ENCODE assay signal across 8 cellular contexts in the genomic region with DNA sequence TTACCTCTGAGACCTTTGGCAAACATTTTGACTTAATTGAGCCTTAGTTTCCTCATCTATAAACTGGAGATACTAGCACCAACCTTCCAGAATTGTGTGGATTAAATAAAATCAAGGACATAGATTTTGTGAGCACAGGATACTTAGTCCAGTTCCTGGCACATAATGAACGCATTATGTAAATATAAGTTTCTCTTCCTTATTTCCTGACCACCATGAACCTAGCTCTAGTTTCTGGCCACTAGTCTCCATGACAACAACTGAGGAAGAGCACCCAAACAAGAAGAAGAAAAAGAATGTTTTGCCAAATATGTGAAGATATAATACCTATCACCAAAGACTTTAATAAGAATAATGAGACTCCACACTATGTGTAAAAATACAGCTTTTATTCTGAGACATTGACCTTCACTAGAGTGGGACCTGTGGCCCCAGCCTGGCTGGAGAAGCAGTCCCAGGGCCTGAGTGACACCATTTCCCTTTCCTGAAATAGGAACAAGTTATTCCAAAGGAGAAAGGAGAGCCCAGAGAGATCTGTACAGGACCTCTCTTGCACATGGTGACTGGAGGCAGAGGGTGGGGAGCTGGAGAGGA. TPM values are rescaled to one million over a fixed set of nuclear protein-coding genes. Genes with fewer than 3 reads are reported as not detected.
DNase-seq lines count a peak whose midpoint lies in the region; ATAC-seq, FAIRE-seq and TF ChIP-seq lines count a peak whose summit lies in the region.

No MANE protein-coding gene starts in this region.

- no peak for TF ChIP-seq POLR2A in H1 (IDR thresholded peaks at IDR 0.05; ENCODE audit: control extremely low read depth in 1 of 2, low read depth in 2 of 2, low read length in 2 of 2)
- TF ChIP-seq POLR2A in ovary (IDR thresholded peaks at IDR 0.05) = no peak

- H3K27ac ChIP-seq in H1 (ENCODE audit: low read depth, low read length) = peak overlapping the region; percentile 97
- peak overlapping the region in 1 of 2 donors; percentile 92 for H3K27ac ChIP-seq in ovary

- peaks cover 0 to 20% of the 10 kb centered on the region in 2 experiments; a peak in 2 of 4 replicates for H3K79me2 ChIP-seq in H1 (ENCODE audit: control insufficient read depth in 1 of 2, insufficient read depth in 2 of 2, low read length in 2 of 2)

- CTCF ChIA-PET in GM10248 (lab: Yijun Ruan, JAX) = interaction anchor here (1.2 to 4.4 kb wide), 12 partner anchors 8 to 146 kb away, joined by 3 to 34 read pairs (median 6); a partner anchor contains a TSS
- CTCF ChIA-PET in H1 (lab: Charles Lee; ENCODE audit: partially characterized antibody) = interaction anchor here (0.7 to 4.1 kb wide), 11 partner anchors 8 to 243 kb away, joined by 3 to 26 read pairs (median 5); a partner anchor contains a TSS

- no peak overlapping the region for H2AFZ ChIP-seq in H1 (ENCODE audit: low read length)

- TF ChIP-seq EP300 in H1 (IDR thresholded peaks at IDR 0.05; ENCODE audit: borderline replicate concordance in 1 of 2, low read depth in 2 of 2, low read length in 2 of 2) = no peak
- TF ChIP-seq EP300 in ovary (IDR thresholded peaks at IDR 0.05) = no peak

- 92% methylated on average over 1 of the region's 1 CpG; no CpG with 5 or more reads in 1 of the 2 experiments for WGBS in H1 (ENCODE audit: extremely low coverage in 1 of 2, insufficient coverage in 1 of 2, insufficient read length in 1 of 2, insufficient replicate concordance in 2 of 2, low coverage in 1 of 2, low lambda C conversion rate in 2 of 2, missing lambda C conversion rate in 1 of 2), 2 experiments
- WGBS in ovary, 3 donors = 84 to 94% (median 88%) methylated on average over 1 of the region's 1 CpG

- no peaks in the 10 kb centered on the region for H3K27me3 ChIP-seq in NT2/D1 (ENCODE audit: insufficient read depth, insufficient read length)
- peaks cover 0 to 17% (median 8%) of the 10 kb centered on the region in 4 experiments; a peak in 6 of 7 replicates for H3K27me3 ChIP-seq in H1 (replicated peaks in 1 of 4; ENCODE audit: control insufficient read depth in 3 of 4, extremely low read depth in 1 of 4, insufficient read depth in 3 of 4, low read length in 3 of 4)
- H3K27me3 ChIP-seq in ovary = no peaks in the 10 kb centered on the region

- no peak overlapping the region for H3K9ac ChIP-seq in NT2/D1 (ENCODE audit: insufficient read length, low read depth)
- peak overlapping the region in 2 of 4 experiments; percentile 92 to 100; a peak in 3 of 7 replicates for H3K9ac ChIP-seq in H1 (replicated peaks in 1 of 4; ENCODE audit: extremely low read depth in 1 of 4, low read depth in 3 of 4, low read length in 3 of 4)

- POLR2A ChIA-PET in GM10248 (lab: Yijun Ruan, JAX) = interaction anchor here (1.2 to 2.9 kb wide), 8 partner anchors 8 to 119 kb away, joined by 3 to 13 read pairs (median 4); a partner anchor contains a TSS
- POLR2A ChIA-PET in H1 (lab: Charles Lee; ENCODE audit: partially characterized antibody) = interaction anchor here (0.6 to 4.0 kb wide), 21 partner anchors 8 to 372 kb away, joined by 3 to 28 read pairs (median 6); a partner anchor contains a TSS

- no peak overlapping the region for H2BK15ac ChIP-seq in H1 (ENCODE audit: low read length)

- peak; percentile 38 for ATAC-seq in GM21723 (IDR thresholded peaks at IDR 0.05; ENCODE audit: unreplicated experiment)
- no peak for ATAC-seq in HG03025 (IDR thresholded peaks at IDR 0.05; ENCODE audit: low FRiP score, unreplicated experiment)

- no peaks in the 10 kb centered on the region for H4K20me1 ChIP-seq in H1 (replicated peaks in 1 of 2; ENCODE audit: control insufficient read depth in 1 of 2, insufficient read depth in 2 of 2, low read length in 2 of 2)

- H2BK5ac ChIP-seq in H1 (ENCODE audit: low read depth, low read length) = no peak overlapping the region; the same call in 1 of the 2 replicates

- TF ChIP-seq RAD21 in H1 (IDR thresholded peaks at IDR 0.05 in 1 of 2, conservative IDR thresholded peaks at IDR 0.05 in 1 of 2; ENCODE audit: low read depth in 2 of 2, low read length in 2 of 2) = no peak

- no peak for FAIRE-seq in H1 (lab: Jason Lieb, UNC)

- H3K56ac ChIP-seq in H1 (replicated peaks; ENCODE audit: insufficient read length, low read depth, low read length) = no peak overlapping the region

- H2BK120ac ChIP-seq in H1 (replicated peaks; ENCODE audit: low read depth, low read length) = no peak overlapping the region

- H3K4me1 ChIP-seq in NT2/D1 (ENCODE audit: insufficient read depth, insufficient read length) (no peaks in the 10 kb centered on the region), H1 (replicated peaks in 1 of 4; ENCODE audit: control insufficient read depth in 3 of 4, insufficient read depth in 4 of 4, low read length in 3 of 4) (peaks cover 0 to 4% (median 1%) of the 10 kb centered on the region in 4 experiments; a peak in 2 of 7 replicates), ovary (ENCODE audit: insufficient read depth) (peaks cover 2% of the 10 kb centered on the region)

- no peak overlapping the region for H3K4ac ChIP-seq in H1 (replicated peaks; ENCODE audit: insufficient read length, low read depth, low read length)

- H4K8ac ChIP-seq in H1 (ENCODE audit: extremely low read depth, insufficient read depth, low read length) = no peak overlapping the region

- H3K18ac ChIP-seq in H1 (ENCODE audit: extremely low read depth, low read length) = no peak overlapping the region

- peak overlapping the region; percentile 85 to 100 for H3K4me2 ChIP-seq in H1 (ENCODE audit: insufficient read depth in 1 of 2, low read depth in 2 of 2, low read length in 2 of 2)

- intact Hi-C loops in ovary (cut with DNase I) = loop anchor here in 2 of 4 donors (10.0 kb wide), 1 partner anchor 48 kb away; a partner anchor contains a TSS

- peaks cover 40% of the 10 kb centered on the region for H3K9me3 ChIP-seq in NT2/D1 (ENCODE audit: insufficient read depth, low read length)
- H3K9me3 ChIP-seq in H1 (ENCODE audit: insufficient read depth in 2 of 2, low read depth in 1 of 2, low read length in 1 of 2) = peaks cover 0 to 12% of the 10 kb centered on the region in 2 experiments; a peak in 1 of 4 replicates
- H3K9me3 ChIP-seq in ovary = peaks cover 0 to 9% of the 10 kb centered on the region in 2 donors

- DNase-seq in GM10248 (ENCODE audit: extremely low spot score) = peak; percentile 78
- DNase-seq in NT2/D1 (ENCODE audit: low read depth, low spot score) = no peak
- DNase-seq in H1 (ENCODE audit: low read depth in 1 of 2, low spot score in 2 of 2) = no peak
- no peak for DNase-seq in ovary
- DNase-seq in NCI-H345 (lab: John Stamatoyannopoulos, UW) = no peak
- DNase-seq in DMS 273 (lab: John Stamatoyannopoulos, UW; ENCODE audit: unreplicated experiment) = no peak

- TF ChIP-seq CTCF in GM10248 (IDR thresholded peaks at IDR 0.05; ENCODE audit: control extremely low read depth, extremely low read depth, low read depth, missing control alignments) (no peak), H1 (IDR thresholded peaks at IDR 0.05; ENCODE audit: control extremely low read depth in 1 of 3, insufficient read depth in 1 of 3, low read depth in 1 of 3, low read length in 3 of 3) (no peak), ovary (IDR thresholded peaks at IDR 0.05) (no peak)

- H2BK12ac ChIP-seq in H1 (ENCODE audit: low read depth, low read length) = no peak overlapping the region; the same call in 1 of the 2 replicates

- peaks cover 7% of the 10 kb centered on the region for H3K79me1 ChIP-seq in H1 (ENCODE audit: low read depth, low read length)

- peak overlapping the region; percentile 9 for H4K91ac ChIP-seq in H1 (replicated peaks; ENCODE audit: insufficient read length, low read length)

- no peak overlapping the region for H3K14ac ChIP-seq in H1 (ENCODE audit: insufficient read length)

- H3K23ac ChIP-seq in H1 (ENCODE audit: insufficient read length) = no peak overlapping the region

- peak overlapping the region; percentile 21 for H4K5ac ChIP-seq in H1 (ENCODE audit: insufficient read length, low read depth, low read length)

- H3K23me2 ChIP-seq in H1 (ENCODE audit: low read depth, low read length) = peaks cover 7% of the 10 kb centered on the region

- no peak overlapping the region for H2AK5ac ChIP-seq in H1 (ENCODE audit: low read depth, low read length)

- H3K4me3 ChIP-seq in NT2/D1 (ENCODE audit: insufficient read length, low read depth) (peak overlapping the region; percentile 86), H1 (ENCODE audit: extremely low read depth in 1 of 4, insufficient read depth in 2 of 4, low read depth in 3 of 4, low read length in 4 of 4) (peak overlapping the region; percentile 75 to 98 (median 87); a peak in 7 of 8 replicates), ovary (peak overlapping the region; percentile 89)

- H3K36me3 ChIP-seq in NT2/D1 (ENCODE audit: insufficient read depth, insufficient read length, low read length) (peaks cover 34% of the 10 kb centered on the region), H1 (ENCODE audit: control insufficient read depth in 2 of 4, insufficient read depth in 4 of 4, low read length in 3 of 4) (peaks cover 9 to 15% (median 11%) of the 10 kb centered on the region in 4 experiments; a peak in 5 of 8 replicates), ovary (no peaks in the 10 kb centered on the region)

- no peak overlapping the region for H2BK20ac ChIP-seq in H1 (ENCODE audit: low read length)

RNA-seq across cellular contexts. Expression of a gene that starts 0.9 kb away (rescaled TPM):
- 68.9 and 74.6 TPM in 2 replicates for total RNA-seq in H1 (2021; fragmentation: NEBNext Ultra II Directional; extraction: Animal tissue kit (Norgen Biotek cat#: 25700))
- polyA plus RNA-seq in H1 (2011; rRNA removed) (45.7 and 50.3 TPM in 2 replicates), ovary (10 to 100 TPM; 38.8 to 54.8 TPM)
- 44.0 TPM for polyA plus RNA-seq in H1 (2011; cell fraction: cytosol; rRNA removed)
- 137 TPM for polyA plus RNA-seq in H1 (2011; cell fraction: nucleus; rRNA removed)
- polyA plus RNA-seq in H1 (2012, experiment 1 of 2) = 48.6 to 69.9 TPM (median 68.1 TPM) in 4 replicates
- polyA plus RNA-seq in H1 (2012, experiment 2 of 2) = 51.8 TPM
- 31.1 TPM for polyA plus RNA-seq in H1 (2013, experiment 1 of 2)
- 31.4 TPM for polyA plus RNA-seq in H1 (2013, experiment 2 of 2)
- 133 and 196 TPM in 2 replicates for polyA minus RNA-seq in H1 (2011; rRNA and poly(A)+ RNA removed)
- 47.3 TPM for polyA minus RNA-seq in H1 (2011; cell fraction: cytosol; rRNA and poly(A)+ RNA removed)
- 38.2 TPM for polyA minus RNA-seq in H1 (2011; cell fraction: nucleus; rRNA and poly(A)+ RNA removed)
- 10 to 100 TPM; 28.1 to 49.6 (median 44.0) TPM for total RNA-seq in ovary

RNA-seq across cellular contexts. Expression of a gene that starts 7.9 kb away (rescaled TPM):
- 60.4 and 60.9 TPM in 2 replicates for total RNA-seq in H1 (2021; fragmentation: NEBNext Ultra II Directional; extraction: Animal tissue kit (Norgen Biotek cat#: 25700))
- 314 and 360 TPM in 2 replicates for polyA plus RNA-seq in H1 (2011; rRNA removed)
- polyA plus RNA-seq in H1 (2011; cell fraction: cytosol; rRNA removed) = 233 TPM
- 138 TPM for polyA plus RNA-seq in H1 (2011; cell fraction: nucleus; rRNA removed)
- 57.6 to 120 TPM (median 104 TPM) in 4 replicates for polyA plus RNA-seq in H1 (2012, experiment 1 of 2)
- polyA plus RNA-seq in H1 (2012, experiment 2 of 2) = 148 TPM
- polyA plus RNA-seq in H1 (2013, experiment 1 of 2) = 135 TPM
- 134 TPM for polyA plus RNA-seq in H1 (2013, experiment 2 of 2)
- polyA minus RNA-seq in H1 (2011; rRNA and poly(A)+ RNA removed) = 8.8 and 15.5 TPM in 2 replicates
- 20.8 TPM for polyA minus RNA-seq in H1 (2011; cell fraction: cytosol; rRNA and poly(A)+ RNA removed)
- polyA minus RNA-seq in H1 (2011; cell fraction: nucleus; rRNA and poly(A)+ RNA removed) = 26.1 TPM
- total RNA-seq in ovary = 100 to 1,000 TPM in 1 of 7 donors, 10 to 100 TPM in 6; 32.6 to 200 (median 50.3) TPM
- 100 to 1,000 TPM in 1 of 2 donors, 10 to 100 TPM in 1; 13.6 to 107 TPM for polyA plus RNA-seq in ovary

RNA-seq across cellular contexts. Expression of a gene that starts 23.0 kb away (rescaled TPM):
- total RNA-seq in H1 (2021; fragmentation: NEBNext Ultra II Directional; extraction: Animal tissue kit (Norgen Biotek cat#: 25700)) = 0.39 and 0.40 TPM in 2 replicates
- polyA plus RNA-seq in H1 (2011; rRNA removed) (0.27 and 0.50 TPM in 2 replicates), ovary (1 to 10 TPM; 1.6 to 9.3 TPM)
- polyA plus RNA-seq in H1 (2011; cell fraction: cytosol; rRNA removed) = 0.66 TPM
- 0.57 TPM for polyA plus RNA-seq in H1 (2011; cell fraction: nucleus; rRNA removed)
- polyA plus RNA-seq in H1 (2012, experiment 1 of 2) = 0.42 to 0.74 TPM (median 0.62 TPM) in 4 replicates
- polyA plus RNA-seq in H1 (2012, experiment 2 of 2) = 0.13 TPM
- polyA plus RNA-seq in H1 (2013, experiment 1 of 2) = 0.08 TPM
- polyA plus RNA-seq in H1 (2013, experiment 2 of 2) = 0.09 TPM
- 0.44 and 0.49 TPM in 2 replicates for polyA minus RNA-seq in H1 (2011; rRNA and poly(A)+ RNA removed)
- not detected for polyA minus RNA-seq in H1 (2011; cell fraction: cytosol; rRNA and poly(A)+ RNA removed)
- polyA minus RNA-seq in H1 (2011; cell fraction: nucleus; rRNA and poly(A)+ RNA removed) = 0.30 TPM
- total RNA-seq in ovary = 1 to 10 TPM; 1.7 to 6.3 (median 2.8) TPM

RNA-seq across cellular contexts. Expression of a gene that starts 25.7 kb away (rescaled TPM):
- 143 and 159 TPM in 2 replicates for total RNA-seq in H1 (2021; fragmentation: NEBNext Ultra II Directional; extraction: Animal tissue kit (Norgen Biotek cat#: 25700))
- polyA plus RNA-seq in H1 (2011; rRNA removed) (170 and 200 TPM in 2 replicates), ovary (10 to 100 TPM; 26.1 to 68.5 TPM)
- polyA plus RNA-seq in H1 (2011; cell fraction: cytosol; rRNA removed) = 209 TPM
- polyA plus RNA-seq in H1 (2011; cell fraction: nucleus; rRNA removed) = 263 TPM
- 95.6 to 141 TPM (median 108 TPM) in 4 replicates for polyA plus RNA-seq in H1 (2012, experiment 1 of 2)
- polyA plus RNA-seq in H1 (2012, experiment 2 of 2) = 73.5 TPM
- polyA plus RNA-seq in H1 (2013, experiment 1 of 2) = 109 TPM
- 126 TPM for polyA plus RNA-seq in H1 (2013, experiment 2 of 2)
- polyA minus RNA-seq in H1 (2011; rRNA and poly(A)+ RNA removed) = 478 and 502 TPM in 2 replicates
- polyA minus RNA-seq in H1 (2011; cell fraction: cytosol; rRNA and poly(A)+ RNA removed) = 112 TPM
- polyA minus RNA-seq in H1 (2011; cell fraction: nucleus; rRNA and poly(A)+ RNA removed) = 133 TPM
- total RNA-seq in ovary = 10 to 100 TPM; 14.8 to 62.7 (median 34.9) TPM

RNA-seq across cellular contexts. Expression of a gene that starts 42.7 kb away (rescaled TPM):
- 0.19 and 0.29 TPM in 2 replicates for total RNA-seq in H1 (2021; fragmentation: NEBNext Ultra II Directional; extraction: Animal tissue kit (Norgen Biotek cat#: 25700))
- polyA plus RNA-seq in H1 (2011; rRNA removed) = 0.71 and 0.86 TPM in 2 replicates
- polyA plus RNA-seq in H1 (2011; cell fraction: cytosol; rRNA removed) = 1.4 TPM
- 0.16 TPM for polyA plus RNA-seq in H1 (2011; cell fraction: nucleus; rRNA removed)
- polyA plus RNA-seq in H1 (2012, experiment 1 of 2) = 0.69 to 0.89 TPM (median 0.76 TPM) in 4 replicates
- 0.31 TPM for polyA plus RNA-seq in H1 (2012, experiment 2 of 2)
- 0.18 TPM for polyA plus RNA-seq in H1 (2013, experiment 1 of 2)
- polyA plus RNA-seq in H1 (2013, experiment 2 of 2) = 0.11 TPM
- 0.95 and 1.2 TPM in 2 replicates for polyA minus RNA-seq in H1 (2011; rRNA and poly(A)+ RNA removed)
- not detected for polyA minus RNA-seq in H1 (2011; cell fraction: cytosol; rRNA and poly(A)+ RNA removed)
- polyA minus RNA-seq in H1 (2011; cell fraction: nucleus; rRNA and poly(A)+ RNA removed) = 0.80 TPM
- 1 to 10 TPM in 1 of 7 donors, under 1 TPM in 4, not detected in 2; 0.15 to 4.4 (median 0.26) TPM for total RNA-seq in ovary
- under 1 TPM in 1 of 2 donors, not detected in 1; 0.07 TPM for polyA plus RNA-seq in ovary
